8 cellular contexts compared by ENCODE assay signal in genomic region chr10:27156566-27156965, GRCh38. TPM values are rescaled to one million over a fixed set of nuclear protein-coding genes. Genes with fewer than 3 reads are reported as not detected.
DNase-seq lines count a peak whose midpoint lies in the region; ATAC-seq, FAIRE-seq and TF ChIP-seq lines count a peak whose summit lies in the region.
"Not testable (repeated sequence)": the region's sequence is repeated elsewhere in the genome, so short reads cannot be mapped to it uniquely, and the experiment has no call there.

No MANE protein-coding gene starts in this region.

- not testable (repeated sequence) for H3K9me3 Mint-ChIP-seq in Calu3 (ENCODE audit: low read depth, unreplicated experiment); T-helper 2 cell treated with Interferon-gamma antibody and Interleukin-4, amounts not matched to agents 5 μg/mL and 100 μg/mL, for 36 hours; astrocyte (ENCODE audit: unreplicated experiment)

- H3K4me3 Mint-ChIP-seq in Calu3 (ENCODE audit: low read depth, unreplicated experiment) = peak overlapping the region; percentile 95
- peak overlapping the region; percentile 95 for H3K4me3 Mint-ChIP-seq in T-helper 2 cell treated with Interferon-gamma antibody and Interleukin-4, amounts not matched to agents 5 μg/mL and 100 μg/mL, for 36 hours
- H3K4me3 Mint-ChIP-seq in astrocyte (ENCODE audit: unreplicated experiment) = peak overlapping the region; percentile 95

- CTCF ChIA-PET in Calu3 (lab: Charles Lee) = interaction anchor here (0.7 to 1.0 kb wide), 3 partner anchors 9 to 1664 kb away, joined by 3 to 5 read pairs (median 5); no protein-coding TSS in a partner anchor

- H3K4me3 ChIP-seq in KMS-11 (IDR thresholded peaks at IDR 0.05; ENCODE audit: insufficient read depth, low read depth, low read length) (peak overlapping the region; percentile 57), astrocyte (ENCODE audit: insufficient read depth, low read depth, low read length) (peak overlapping the region; percentile 99), esophagus muscularis mucosa (peak overlapping the region; percentile 74 to 80 (median 80)), left lung (peak overlapping the region; percentile 71 to 83), ovary (peak overlapping the region; percentile 70), urinary bladder (ENCODE audit: low read depth, low read length) (peak overlapping the region; percentile 52)

- TF ChIP-seq POLR2A in esophagus muscularis mucosa (IDR thresholded peaks at IDR 0.05; ENCODE audit: low read depth); ovary (IDR thresholded peaks at IDR 0.05): not testable (repeated sequence)

- not testable (repeated sequence) for H3K27me3 Mint-ChIP-seq in Calu3 (ENCODE audit: unreplicated experiment); T-helper 2 cell treated with Interferon-gamma antibody and Interleukin-4, amounts not matched to agents 5 μg/mL and 100 μg/mL, for 36 hours (ENCODE audit: low read depth); astrocyte (ENCODE audit: low read depth, unreplicated experiment)

- FAIRE-seq in astrocyte (lab: Jason Lieb, UNC) = not testable (repeated sequence)

- H4K20me1 ChIP-seq in KMS-11 (ENCODE audit: insufficient read depth) = not testable (repeated sequence)
- peaks cover 20% of the 10 kb centered on the region for H4K20me1 ChIP-seq in astrocyte (ENCODE audit: insufficient read depth, low read length)

- intact Hi-C loops in Calu3 (cut with micrococcal nuclease; ENCODE audit: unreplicated experiment); esophagus muscularis mucosa (cut with DNase I); left lung (cut with DNase I): not testable (repeated sequence)
- intact Hi-C loops in ovary (cut with DNase I) = loop anchor here in 2 of 4 donors (5.0 kb wide), 1 partner anchor 86 kb away; the partner anchor contains the start of gene ACBD5 (in 2 of the 2)

- not testable (repeated sequence) for ATAC-seq in left lung

- H3K79me2 ChIP-seq in KMS-11 (ENCODE audit: insufficient read depth, low read depth) (peaks cover 72% of the 10 kb centered on the region), astrocyte (ENCODE audit: insufficient read depth, low read length) (peaks cover 64% of the 10 kb centered on the region)

- H3K9me3 ChIP-seq in astrocyte (ENCODE audit: insufficient read depth, low read depth, low read length); esophagus muscularis mucosa; left lung; ovary: not testable (repeated sequence)

- H3K9ac ChIP-seq in KMS-11 (peak overlapping the region; percentile 96; the same call in 1 of the 2 replicates), astrocyte (ENCODE audit: low read length) (peak overlapping the region; percentile 98)

- not testable (repeated sequence) for H3K27me3 ChIP-seq in KMS-11 (ENCODE audit: insufficient read depth, low read depth); astrocyte (ENCODE audit: insufficient read depth, low read length); esophagus muscularis mucosa; left lung; ovary

- TF ChIP-seq EP300 in esophagus muscularis mucosa (IDR thresholded peaks at IDR 0.05); ovary (IDR thresholded peaks at IDR 0.05): not testable (repeated sequence)

- H3K4me1 ChIP-seq in KMS-11 (ENCODE audit: low read depth, poor library complexity, severe bottlenecking) = peaks cover 33% of the 10 kb centered on the region
- H3K4me1 ChIP-seq in astrocyte (ENCODE audit: insufficient read depth, low read length) = peaks cover 14% of the 10 kb centered on the region
- peaks cover 16 to 37% (median 29%) of the 10 kb centered on the region in 4 donors for H3K4me1 ChIP-seq in esophagus muscularis mucosa
- peaks cover 12 to 44% of the 10 kb centered on the region in 2 donors for H3K4me1 ChIP-seq in left lung
- not testable (repeated sequence) for H3K4me1 ChIP-seq in ovary (ENCODE audit: insufficient read depth); urinary bladder (ENCODE audit: insufficient read depth)

- peak overlapping the region; percentile 57; the same call in 1 of the 2 replicates for H2AFZ ChIP-seq in KMS-11 (ENCODE audit: low read depth)
- not testable (repeated sequence) for H2AFZ ChIP-seq in astrocyte (ENCODE audit: low read depth, low read length)

- DNase-seq in Calu3 (peak; percentile 27), ovary (peak in 3 of 5 donors; percentile 24 to 25 (median 25))
- not testable (repeated sequence) for DNase-seq in T-helper 2 cell treated with Interferon-gamma antibody and Interleukin-4, amounts not matched to agents 5 μg/mL and 100 μg/mL, for 36 hours (ENCODE audit: low spot score); astrocyte (ENCODE audit: low read depth); esophagus muscularis mucosa (ENCODE audit: extremely low spot score); left lung

- peaks cover 70% of the 10 kb centered on the region for H3K36me3 Mint-ChIP-seq in Calu3 (ENCODE audit: insufficient read depth, unreplicated experiment)
- peaks cover 45% of the 10 kb centered on the region for H3K36me3 Mint-ChIP-seq in T-helper 2 cell treated with Interferon-gamma antibody and Interleukin-4, amounts not matched to agents 5 μg/mL and 100 μg/mL, for 36 hours (ENCODE audit: low read depth)
- H3K36me3 Mint-ChIP-seq in astrocyte (ENCODE audit: low read depth, unreplicated experiment) = not testable (repeated sequence)

- H3K4me1 Mint-ChIP-seq in Calu3 (ENCODE audit: low read depth, unreplicated experiment) (peaks cover 30% of the 10 kb centered on the region), astrocyte (ENCODE audit: low read depth, unreplicated experiment) (peaks cover 10% of the 10 kb centered on the region)
- peaks cover 29% of the 10 kb centered on the region for H3K4me1 Mint-ChIP-seq in T-helper 2 cell treated with Interferon-gamma antibody and Interleukin-4, amounts not matched to agents 5 μg/mL and 100 μg/mL, for 36 hours (ENCODE audit: low read depth)

- H3K27ac Mint-ChIP-seq in Calu3 (ENCODE audit: unreplicated experiment) (peak overlapping the region; percentile 97), astrocyte (ENCODE audit: unreplicated experiment) (peak overlapping the region; percentile 99)
- peak overlapping the region; percentile 99 for H3K27ac Mint-ChIP-seq in T-helper 2 cell treated with Interferon-gamma antibody and Interleukin-4, amounts not matched to agents 5 μg/mL and 100 μg/mL, for 36 hours

- H3K36me3 ChIP-seq in KMS-11 (ENCODE audit: insufficient read depth) (peaks cover 10% of the 10 kb centered on the region; the same call in 1 of the 2 replicates), astrocyte (ENCODE audit: insufficient read depth, low read length) (peaks cover 12% of the 10 kb centered on the region), esophagus muscularis mucosa (peaks cover 6 to 32% (median 15%) of the 10 kb centered on the region in 4 donors), left lung (peaks cover 0 to 34% of the 10 kb centered on the region in 2 donors)
- H3K36me3 ChIP-seq in ovary; urinary bladder (ENCODE audit: insufficient read depth): not testable (repeated sequence)

- BruUV-seq in Calu3 (replicated peaks; lab: Mats Ljungman, UMichigan) = not testable (repeated sequence)

- peak overlapping the region; percentile 74 for H3K4me2 ChIP-seq in KMS-11
- peak overlapping the region; percentile 95 for H3K4me2 ChIP-seq in astrocyte (ENCODE audit: low read length)

- peak overlapping the region; percentile 97 for H3K27ac ChIP-seq in KMS-11
- peak overlapping the region; percentile 100 for H3K27ac ChIP-seq in astrocyte (ENCODE audit: low read depth, low read length)
- peak overlapping the region; percentile 98 to 100 (median 98) for H3K27ac ChIP-seq in esophagus muscularis mucosa (replicated peaks in 1 of 4)
- peak overlapping the region; percentile 99 to 100 for H3K27ac ChIP-seq in left lung
- not testable (repeated sequence) for H3K27ac ChIP-seq in ovary; urinary bladder (ENCODE audit: low read depth)

- TF ChIP-seq CTCF in Calu3 (IDR thresholded peaks at IDR 0.05; ENCODE audit: unreplicated experiment); KMS-11 (conservative IDR thresholded peaks at IDR 0.05; ENCODE audit: low read depth, low read length); astrocyte (IDR thresholded peaks at IDR 0.05; ENCODE audit: insufficient read depth, low read depth, low read length); esophagus muscularis mucosa (IDR thresholded peaks at IDR 0.05); left lung (IDR thresholded peaks at IDR 0.05); ovary (IDR thresholded peaks at IDR 0.05): not testable (repeated sequence)

- 85% methylated on average over 17 of the region's 17 CpGs for WGBS in esophagus muscularis mucosa
- WGBS in ovary, 3 donors = 82 to 89% (median 84%) methylated on average over 17 of the region's 17 CpGs
- 90% methylated on average over 17 of the region's 17 CpGs for WGBS in urinary bladder

RNA-seq across cellular contexts. Expression of gene MASTL, which starts 1.4 kb away (rescaled TPM):
- 30.2 and 31.8 TPM in 2 replicates for total RNA-seq in Calu3 (2022)
- total RNA-seq in astrocyte = 6.7 and 7.7 TPM in 2 replicates
- total RNA-seq in esophagus muscularis mucosa = 1 to 10 TPM; 3.0 to 6.2 (median 4.1) TPM
- total RNA-seq in left lung = 10 to 100 TPM in 1 of 2 donors, 1 to 10 TPM in 1; 7.1 to 10.3 TPM
- total RNA-seq in ovary = 1 to 10 TPM; 2.8 to 7.5 (median 5.2) TPM
- polyA plus RNA-seq in ovary = 1 to 10 TPM; 3.8 to 6.3 TPM
- total RNA-seq in urinary bladder = 20.6 TPM
- polyA plus RNA-seq in urinary bladder = 4.8 TPM

RNA-seq across cellular contexts. Expression of gene YME1L1, which starts 2.4 kb away (rescaled TPM):
- total RNA-seq in Calu3 (2022) (97.5 and 106 TPM in 2 replicates), astrocyte (168 and 169 TPM in 2 replicates), esophagus muscularis mucosa (10 to 100 TPM; 63.9 to 81.2 (median 66.0) TPM), left lung (100 to 1,000 TPM; 100 to 103 TPM), ovary (100 to 1,000 TPM in 1 of 7 donors, 10 to 100 TPM in 6; 42.8 to 103 (median 78.9) TPM), urinary bladder (127 TPM)
- polyA plus RNA-seq in ovary (10 to 100 TPM; 45.3 to 86.9 TPM), urinary bladder (53.4 TPM)

RNA-seq across cellular contexts. Expression of gene ANKRD26, which starts 56.3 kb away (rescaled TPM):
- total RNA-seq in Calu3 (2022) (9.0 and 10.2 TPM in 2 replicates), astrocyte (7.7 and 7.9 TPM in 2 replicates), esophagus muscularis mucosa (10 to 100 TPM in 1 of 4 donors, 1 to 10 TPM in 3; 4.0 to 12.5 (median 6.2) TPM), left lung (1 to 10 TPM; 6.6 to 8.0 TPM), ovary (10 to 100 TPM in 2 of 7 donors, 1 to 10 TPM in 5; 7.1 to 12.1 (median 8.8) TPM), urinary bladder (30.3 TPM)
- polyA plus RNA-seq in ovary (1 to 10 TPM; 2.2 to 3.5 TPM), urinary bladder (2.5 TPM)
